ENCODE assay signal across 1 cellular context in the genomic region with DNA sequence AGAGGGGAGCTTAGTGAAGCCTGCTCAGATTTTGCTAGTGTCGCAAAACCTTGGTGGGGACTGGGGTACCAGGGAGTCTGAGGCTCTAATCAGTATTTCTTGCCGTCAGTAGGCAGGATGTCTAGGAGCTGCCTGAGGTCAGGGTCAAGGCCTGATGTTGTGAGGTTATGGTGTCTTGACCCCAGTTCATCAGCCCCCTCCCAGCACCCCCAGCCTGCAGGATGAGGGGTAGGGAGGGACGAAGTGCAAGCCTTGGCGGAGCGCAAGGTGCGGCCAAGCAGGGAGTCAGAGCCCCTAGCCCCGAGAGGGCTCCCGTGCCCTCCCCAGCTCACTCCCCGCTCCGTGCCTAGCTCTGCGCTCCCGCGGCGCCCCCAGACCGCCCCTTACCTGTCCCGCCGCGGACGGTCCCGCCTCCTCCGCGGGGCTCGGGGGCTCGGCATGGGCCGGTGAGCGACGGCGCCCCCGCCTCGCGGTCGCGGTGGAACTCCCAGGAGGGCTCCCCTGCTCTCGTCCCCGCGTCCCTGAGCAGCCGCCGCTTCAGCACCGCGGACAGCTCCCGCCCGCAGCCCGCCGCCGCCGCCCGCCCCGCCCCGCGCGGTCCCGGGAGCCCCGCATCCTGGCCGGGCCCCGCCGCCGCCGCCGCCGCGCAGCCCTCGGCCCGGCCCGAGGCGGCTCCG.
TF ChIP-seq lines count a peak whose summit lies in the region.

No MANE protein-coding gene starts in this region.

TF ChIP-seq in HCT116, 20 proteins besides CTCF, POLR2A, EP300 and RAD21 (continued from another document):
- TF ChIP-seq, protein P1, sequence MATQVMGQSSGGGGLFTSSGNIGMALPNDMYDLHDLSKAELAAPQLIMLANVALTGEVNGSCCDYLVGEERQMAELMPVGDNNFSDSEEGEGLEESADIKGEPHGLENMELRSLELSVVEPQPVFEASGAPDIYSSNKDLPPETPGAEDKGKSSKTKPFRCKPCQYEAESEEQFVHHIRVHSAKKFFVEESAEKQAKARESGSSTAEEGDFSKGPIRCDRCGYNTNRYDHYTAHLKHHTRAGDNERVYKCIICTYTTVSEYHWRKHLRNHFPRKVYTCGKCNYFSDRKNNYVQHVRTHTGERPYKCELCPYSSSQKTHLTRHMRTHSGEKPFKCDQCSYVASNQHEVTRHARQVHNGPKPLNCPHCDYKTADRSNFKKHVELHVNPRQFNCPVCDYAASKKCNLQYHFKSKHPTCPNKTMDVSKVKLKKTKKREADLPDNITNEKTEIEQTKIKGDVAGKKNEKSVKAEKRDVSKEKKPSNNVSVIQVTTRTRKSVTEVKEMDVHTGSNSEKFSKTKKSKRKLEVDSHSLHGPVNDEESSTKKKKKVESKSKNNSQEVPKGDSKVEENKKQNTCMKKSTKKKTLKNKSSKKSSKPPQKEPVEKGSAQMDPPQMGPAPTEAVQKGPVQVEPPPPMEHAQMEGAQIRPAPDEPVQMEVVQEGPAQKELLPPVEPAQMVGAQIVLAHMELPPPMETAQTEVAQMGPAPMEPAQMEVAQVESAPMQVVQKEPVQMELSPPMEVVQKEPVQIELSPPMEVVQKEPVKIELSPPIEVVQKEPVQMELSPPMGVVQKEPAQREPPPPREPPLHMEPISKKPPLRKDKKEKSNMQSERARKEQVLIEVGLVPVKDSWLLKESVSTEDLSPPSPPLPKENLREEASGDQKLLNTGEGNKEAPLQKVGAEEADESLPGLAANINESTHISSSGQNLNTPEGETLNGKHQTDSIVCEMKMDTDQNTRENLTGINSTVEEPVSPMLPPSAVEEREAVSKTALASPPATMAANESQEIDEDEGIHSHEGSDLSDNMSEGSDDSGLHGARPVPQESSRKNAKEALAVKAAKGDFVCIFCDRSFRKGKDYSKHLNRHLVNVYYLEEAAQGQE (IDR thresholded peaks at IDR 0.05; ENCODE audit: low read depth), result peak; percentile 68
TF ChIP-seq in HCT116: peak in this region for 1.
